8 cellular contexts compared by ENCODE assay signal in genomic region chr12:132413931-132414588, GRCh38.
DNase-seq lines count a peak whose midpoint lies in the region; ATAC-seq, FAIRE-seq and TF ChIP-seq lines count a peak whose summit lies in the region.

No MANE protein-coding gene starts in this region.

- H3K4me1 ChIP-seq in osteoblast (ENCODE audit: insufficient read depth, low read length): no peaks in the 10 kb centered on the region
- H3K4me1 ChIP-seq in uterus: no peaks in the 10 kb centered on the region

- TF ChIP-seq CTCF in LNCaP clone FGC (IDR thresholded peaks at IDR 0.05; ENCODE audit: control insufficient read depth, extremely low read depth, insufficient read depth) (peak; percentile 70), osteoblast (IDR thresholded peaks at IDR 0.05; ENCODE audit: extremely low read depth, low read depth, low read length) (peak; percentile 34), uterus (IDR thresholded peaks at IDR 0.05) (peak in 1 of 4 experiments; percentile 31)

- H3K4me2 ChIP-seq in osteoblast (ENCODE audit: insufficient read depth, low read length): no peak overlapping the region

- intact Hi-C loops in uterus (cut with DNase I; ENCODE audit: low total_unique reads): no loop called here

- H3K36me3 ChIP-seq in osteoblast (ENCODE audit: insufficient read depth, low read length) (no peaks in the 10 kb centered on the region), uterus (no peaks in the 10 kb centered on the region)

- no peak overlapping the region for H2AFZ ChIP-seq in osteoblast (ENCODE audit: low read length)

- H3K27me3 ChIP-seq in osteoblast (ENCODE audit: insufficient read depth, low read length): peaks cover 7% of the 10 kb centered on the region
- peaks cover 0 to 2% of the 10 kb centered on the region in 2 donors for H3K27me3 ChIP-seq in uterus

- FAIRE-seq in GM19239 (lab: Jason Lieb, UNC): no peak

- no peak overlapping the region for H3K4me3 ChIP-seq in LNCaP clone FGC (ENCODE audit: low read depth, low read length)
- H3K4me3 ChIP-seq in osteoblast (ENCODE audit: insufficient read depth, low read length): no peak overlapping the region
- no peak overlapping the region for H3K4me3 ChIP-seq in uterus

- H3K79me2 ChIP-seq in osteoblast (ENCODE audit: insufficient read depth, low read length): no peaks in the 10 kb centered on the region

- H3K27ac ChIP-seq in osteoblast (ENCODE audit: low read depth, low read length) (no peak overlapping the region), uterus (no peak overlapping the region)

- H4K20me1 ChIP-seq in osteoblast (ENCODE audit: insufficient read depth, low read length): peaks cover 3% of the 10 kb centered on the region

- no peak for TF ChIP-seq POLR2A in uterus (IDR thresholded peaks at IDR 0.05)

- H3K9me3 ChIP-seq in osteoblast (ENCODE audit: low read depth, low read length): no peaks in the 10 kb centered on the region
- H3K9me3 ChIP-seq in uterus: no peaks in the 10 kb centered on the region

- peak; percentile 51 for DNase-seq in DMS53 (lab: John Stamatoyannopoulos, UW)
- DNase-seq in DMS53 treated with DMSO at 0.1 percent for 48 hours (lab: John Stamatoyannopoulos, UW; ENCODE audit: unreplicated experiment): no peak
- DNase-seq in LNCaP clone FGC (ENCODE audit: low read depth): no peak
- DNase-seq in cerebellum (ENCODE audit: low spot score): peak; percentile 39
- DNase-seq in osteoblast (ENCODE audit: insufficient read length, low spot score, missing footprints): no peak
- DNase-seq in GM19239 (ENCODE audit: insufficient read length, low spot score): no peak
- no peak for DNase-seq in uterus

- no peak for ATAC-seq in GM18520 (IDR thresholded peaks at IDR 0.05; ENCODE audit: unreplicated experiment)

Comparison
In these comparisons a context has a peak if more than half of its experiments do, and no peak if none do; other contexts are left out.
1. DNase-seq: peak in DMS53 (single experiment) and cerebellum (single experiment); none in DMS53 treated with DMSO at 0.1 percent for 48 hours (single experiment), LNCaP clone FGC (single experiment), osteoblast (single experiment), GM19239 (single experiment) and uterus (0 of 2).